Comparison of ENCODE assay signal across 20 cellular contexts in the genomic region with DNA sequence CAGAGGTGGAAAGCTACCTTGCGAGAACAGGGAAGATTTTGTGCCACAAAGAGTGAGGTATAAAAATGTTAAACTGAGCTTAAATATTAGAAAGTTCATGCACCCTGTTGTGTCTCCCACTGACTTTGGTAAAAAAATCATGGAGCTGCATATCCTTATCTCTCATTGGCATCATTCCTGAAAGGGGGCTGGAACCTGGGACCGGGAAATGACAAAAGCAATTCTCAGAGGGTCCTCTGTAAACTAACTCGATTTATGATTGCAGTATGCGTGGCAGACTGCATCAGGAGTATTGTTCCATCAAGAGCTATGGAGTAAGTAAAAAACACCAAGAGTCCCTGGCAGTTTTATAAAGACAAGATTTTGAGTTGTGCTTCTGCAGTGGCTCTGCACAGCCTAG.
"Had no signal": no experiment of that assay in that cellular context is flagged by ENCODE, and none has a peak within 500 bp of the region (broad histone marks: within the 10 kb centered on the region; RNA-seq: fewer than 3 reads in every experiment).

No MANE protein-coding gene starts in this region.

- H3K4me1 ChIP-seq: colonic mucosa, transverse colon, upper lobe of right lung, uterus had no signal

- H3K4me3 ChIP-seq: colonic mucosa, esophagus muscularis mucosa, lung, pancreas, right lobe of liver, suprapubic skin, transverse colon, upper lobe of right lung, uterus had no signal

- H3K27me3 ChIP-seq: colonic mucosa, esophagus muscularis mucosa, pancreas, right lobe of liver, suprapubic skin, transverse colon, upper lobe of right lung, uterus had no signal

- H3K27ac ChIP-seq: colonic mucosa, esophagus muscularis mucosa, pancreas, right lobe of liver, suprapubic skin, transverse colon, upper lobe of right lung, uterus had no signal

- DNase-seq: colonic mucosa; effector CD8-positive, alpha-beta T cell; endodermal cell; hypothalamus; natural killer cell; occipital lobe; pancreas; right lobe of liver; small intestine; stimulated activated CD4-positive, alpha-beta T cell treated with anti-CD3 and anti-CD28 coated beads, Interleukin-15, amount 100 ng/mL, for 24 hours; stimulated activated CD4-positive, alpha-beta T cell treated with anti-CD3 and anti-CD28 coated beads, Interleukin-2, amount 100 ng/mL, for 48 hours; stimulated activated CD8-positive, alpha-beta memory T cell treated with anti-CD3 and anti-CD28 coated beads, Interleukin-4, amount 100 ng/mL, for 48 hours; stimulated activated naive CD4-positive, alpha-beta T cell; stimulated activated naive CD8-positive, alpha-beta T cell treated with anti-CD3 and anti-CD28 coated beads, Interleukin-15, amount 100 ng/mL, for 72 hours; transverse colon; upper lobe of right lung; uterus had no signal

- H3K9me3 ChIP-seq: colonic mucosa, esophagus muscularis mucosa, pancreas, right lobe of liver, suprapubic skin, transverse colon, upper lobe of right lung, uterus had no signal

- ATAC-seq: natural killer cell; stimulated activated naive CD8-positive, alpha-beta T cell treated with anti-CD3 and anti-CD28 coated beads, Interleukin-15, amount 100 ng/mL, for 72 hours; upper lobe of right lung had no signal

- H3K36me3 ChIP-seq: colonic mucosa, esophagus muscularis mucosa, pancreas, right lobe of liver, suprapubic skin, transverse colon, upper lobe of right lung, uterus had no signal
